Comparison of ENCODE assay signal across 20 cellular contexts in the genomic region with DNA sequence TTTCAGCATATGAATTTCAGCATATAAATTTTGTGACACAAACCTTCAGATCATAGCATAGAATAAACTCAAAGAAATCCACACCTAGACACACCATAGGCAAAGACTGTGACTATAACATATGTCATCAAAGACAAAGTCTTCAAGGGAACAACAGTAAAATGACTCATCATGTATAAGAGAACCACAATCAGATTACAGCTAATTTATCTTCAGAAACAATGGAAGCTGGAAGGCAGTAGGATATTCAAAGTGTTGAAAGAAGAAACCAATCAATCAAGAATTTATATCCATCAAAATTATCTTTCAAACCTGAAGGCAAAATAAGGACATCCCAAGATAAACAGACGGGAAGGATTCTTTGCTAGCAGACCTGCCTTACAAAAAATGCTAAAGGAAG. TPM values are rescaled to one million over a fixed set of nuclear protein-coding genes. Genes with fewer than 3 reads are reported as not detected.
DNase-seq lines count a peak whose midpoint lies in the region; ATAC-seq and TF ChIP-seq lines count a peak whose summit lies in the region.
"Had no signal": no experiment of that assay in that cellular context is flagged by ENCODE, and none has a peak within 500 bp of the region (broad histone marks: within the 10 kb centered on the region; RNA-seq: fewer than 3 reads in every experiment).

No MANE protein-coding gene starts in this region.

- ATAC-seq in activated T-helper 17 cell treated with anti-CD3 and anti-CD28 coated beads, Interleukin-2, amount 50 U/mL, for 72 hours (replicated peaks) = peak; percentile 48
- ATAC-seq: left cardiac atrium, upper lobe of right lung had no signal

- TF ChIP-seq CTCF in WERI-Rb-1 (IDR thresholded peaks at IDR 0.05; ENCODE audit: low read depth, low read length) = no peak

- H3K27ac ChIP-seq in WERI-Rb-1 = no peak overlapping the region
- H3K27ac ChIP-seq: upper lobe of right lung had no signal

- H3K27me3 ChIP-seq in WERI-Rb-1 (ENCODE audit: insufficient read depth, low read depth, severe bottlenecking) = no peaks in the 10 kb centered on the region
- H3K27me3 ChIP-seq: upper lobe of right lung had no signal

- DNase-seq in NOMO-1 treated with DMSO at 0.1 percent for 48 hours (lab: John Stamatoyannopoulos, UW; ENCODE audit: unreplicated experiment) (peak; percentile 1), NOMO-1 (lab: John Stamatoyannopoulos, UW; ENCODE audit: unreplicated experiment in 2 of 2) (no peak), LHCN-M2 (ENCODE audit: low read depth) (peak; percentile 32), kidney tubule cell (ENCODE audit: low spot score) (peak; percentile 9), NCI-H2107 (lab: John Stamatoyannopoulos, UW) (no peak), WERI-Rb-1 (no peak), DMS79 treated with DMSO at 0.1 percent for 48 hours (lab: John Stamatoyannopoulos, UW) (no peak)
- DNase-seq: activated CD4-positive, alpha-beta memory T cell treated with anti-CD3 and anti-CD28 coated beads, Interleukin-2, amount 10 ng/mL, durations not matched to agents 7 days and 5 days; C1 segment of cervical spinal cord; DMS53; effector memory CD4-positive, alpha-beta T cell; H9; left cardiac atrium; NCI-H2081; RPMI8226; upper lobe of right lung had no signal

- no peaks in the 10 kb centered on the region for H3K9me3 ChIP-seq in WERI-Rb-1 (ENCODE audit: severe bottlenecking)
- H3K9me3 ChIP-seq: upper lobe of right lung had no signal

- no peaks in the 10 kb centered on the region for H3K36me3 Mint-ChIP-seq in activated T-helper 17 cell treated with anti-CD3 and anti-CD28 coated beads, Interleukin-2, amount 50 U/mL, for 72 hours (ENCODE audit: low read depth)

- H3K4me1 Mint-ChIP-seq in activated T-helper 17 cell treated with anti-CD3 and anti-CD28 coated beads, Interleukin-2, amount 50 U/mL, for 72 hours = no peaks in the 10 kb centered on the region
- H3K4me1 Mint-ChIP-seq: activated CD4-positive, alpha-beta memory T cell treated with anti-CD3 and anti-CD28 coated beads, Interleukin-2, amount 10 ng/mL, durations not matched to agents 7 days and 5 days; central memory CD8-positive, alpha-beta T cell; H9 had no signal

- no peak overlapping the region for H3K4me3 Mint-ChIP-seq in activated T-helper 17 cell treated with anti-CD3 and anti-CD28 coated beads, Interleukin-2, amount 50 U/mL, for 72 hours
- H3K4me3 Mint-ChIP-seq: activated CD4-positive, alpha-beta memory T cell treated with anti-CD3 and anti-CD28 coated beads, Interleukin-2, amount 10 ng/mL, durations not matched to agents 7 days and 5 days; central memory CD8-positive, alpha-beta T cell; H9; stimulated activated naive CD8-positive, alpha-beta T cell treated with anti-CD3 and anti-CD28 coated beads, Interleukin-15, Interleukin-2, amounts not matched to agents 100 ng/mL and 50 ng/mL, for 24 hours had no signal

- no peak overlapping the region for H3K27ac Mint-ChIP-seq in activated T-helper 17 cell treated with anti-CD3 and anti-CD28 coated beads, Interleukin-2, amount 50 U/mL, for 72 hours
- H3K27ac Mint-ChIP-seq: activated CD4-positive, alpha-beta memory T cell treated with anti-CD3 and anti-CD28 coated beads, Interleukin-2, amount 10 ng/mL, durations not matched to agents 7 days and 5 days; H9; stimulated activated naive CD8-positive, alpha-beta T cell treated with anti-CD3 and anti-CD28 coated beads, Interleukin-15, Interleukin-2, amounts not matched to agents 100 ng/mL and 50 ng/mL, for 24 hours had no signal

- H3K9me3 Mint-ChIP-seq in activated T-helper 17 cell treated with anti-CD3 and anti-CD28 coated beads, Interleukin-2, amount 50 U/mL, for 72 hours = no peaks in the 10 kb centered on the region
- H3K9me3 Mint-ChIP-seq: activated CD4-positive, alpha-beta memory T cell treated with anti-CD3 and anti-CD28 coated beads, Interleukin-2, amount 10 ng/mL, durations not matched to agents 7 days and 5 days; central memory CD8-positive, alpha-beta T cell; H9; stimulated activated naive CD8-positive, alpha-beta T cell treated with anti-CD3 and anti-CD28 coated beads, Interleukin-15, Interleukin-2, amounts not matched to agents 100 ng/mL and 50 ng/mL, for 24 hours had no signal

- no peaks in the 10 kb centered on the region for H3K36me3 ChIP-seq in WERI-Rb-1
- H3K36me3 ChIP-seq: upper lobe of right lung had no signal

- no peak overlapping the region for H3K4me3 ChIP-seq in WERI-Rb-1 (ENCODE audit: low read depth, low read length)
- H3K4me3 ChIP-seq: upper lobe of right lung had no signal

- peaks cover 22% of the 10 kb centered on the region for H3K27me3 Mint-ChIP-seq in activated T-helper 17 cell treated with anti-CD3 and anti-CD28 coated beads, Interleukin-2, amount 50 U/mL, for 72 hours

RNA-seq across cellular contexts. Expression of a gene that starts 29.0 kb away (rescaled TPM):
- not detected in 2 replicates for total RNA-seq in LHCN-M2 (2014; rRNA removed)
- not detected for polyA plus RNA-seq in LHCN-M2 (2012)
- total RNA-seq in activated T-helper 17 cell treated with anti-CD3 and anti-CD28 coated beads, Interleukin-2, amount 50 U/mL, for 72 hours = not detected
- total RNA-seq: activated CD4-positive, alpha-beta memory T cell treated with anti-CD3 and anti-CD28 coated beads, Interleukin-2, amount 10 ng/mL, durations not matched to agents 7 days and 5 days; frontal cortex; upper lobe of right lung had no signal

Comparison
In these comparisons a context has a peak if more than half of its experiments do, and no peak if none do; other contexts are left out.
1. DNase-seq: peak in NOMO-1 treated with DMSO at 0.1 percent for 48 hours (single experiment), LHCN-M2 (single experiment) and kidney tubule cell (single experiment); none in NOMO-1 (0 of 2), NCI-H2107 (single experiment), WERI-Rb-1 (single experiment) and DMS79 treated with DMSO at 0.1 percent for 48 hours (single experiment).